In the genomic region with DNA sequence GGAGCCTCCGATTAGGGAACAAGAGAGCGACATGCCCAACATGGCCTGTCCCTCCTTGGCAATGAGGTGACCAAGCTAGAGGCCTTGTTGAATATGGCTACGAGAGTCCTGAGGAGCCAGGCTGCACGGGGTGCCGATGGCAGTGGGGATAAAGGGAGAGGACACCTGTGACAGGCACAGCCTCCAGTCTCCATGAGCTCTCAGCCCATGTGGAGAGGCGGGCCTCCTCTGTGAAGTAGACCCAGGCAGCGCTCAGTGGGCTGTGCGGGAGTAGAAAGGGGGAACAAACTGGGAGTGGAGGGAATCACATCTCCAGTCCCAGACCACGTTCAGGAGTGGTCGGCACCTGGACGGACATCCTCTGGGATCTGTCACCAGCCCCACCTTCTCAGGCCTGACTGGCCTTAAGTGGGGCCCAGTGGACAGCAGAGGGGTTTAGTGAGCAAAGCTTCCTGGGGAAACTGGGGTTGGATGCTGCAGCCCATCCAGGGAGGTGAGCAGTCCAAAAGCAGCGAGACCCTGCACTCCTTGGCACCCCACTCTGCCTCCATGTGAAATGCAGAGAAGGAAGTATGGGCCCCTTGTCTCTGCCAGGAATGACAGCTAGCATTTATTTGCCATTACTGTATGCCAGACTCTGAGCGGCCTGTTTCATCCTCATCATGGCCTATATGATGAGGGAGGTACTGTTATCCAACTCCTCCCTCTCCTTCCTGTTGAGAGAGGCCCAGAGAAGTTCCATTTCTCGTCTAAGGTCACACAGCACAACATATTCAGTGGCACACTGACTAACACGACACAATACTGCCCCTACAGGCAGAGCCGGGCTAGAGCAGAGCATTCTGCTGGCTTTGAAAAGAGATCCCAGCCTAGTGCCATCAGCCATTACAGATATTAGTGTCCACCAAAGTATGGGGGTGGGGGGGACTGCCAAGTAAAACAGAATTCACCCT, we compare ENCODE assay signal across 9 cellular contexts. TPM values are rescaled to one million over a fixed set of nuclear protein-coding genes. Genes with fewer than 3 reads are reported as not detected.
DNase-seq lines count a peak whose midpoint lies in the region; ATAC-seq and TF ChIP-seq lines count a peak whose summit lies in the region.
"Had no signal": no experiment of that assay in that cellular context is flagged by ENCODE, and none has a peak within 500 bp of the region (broad histone marks: within the 10 kb centered on the region; RNA-seq: fewer than 3 reads in every experiment).

No MANE protein-coding gene starts in this region.

- H3K27me3 ChIP-seq in GM06990 (replicated peaks; ENCODE audit: control insufficient read depth, insufficient read depth, low read length) (no peaks in the 10 kb centered on the region; the same call in 1 of the 2 replicates), right atrium auricular region (no peaks in the 10 kb centered on the region)

- TF ChIP-seq RAD21 in Ishikawa (IDR thresholded peaks at IDR 0.05; ENCODE audit: low read depth): peak; percentile 83

- no peaks in the 10 kb centered on the region for H3K9me3 Mint-ChIP-seq in activated naive CD8-positive, alpha-beta T cell treated with anti-CD3 and anti-CD28 coated beads, Interleukin-2, amount 50 U/mL, for 24 hours

- H3K4me3 ChIP-seq in GM06990 (replicated peaks; ENCODE audit: low read depth, low read length) (no peak overlapping the region), right atrium auricular region (no peak overlapping the region)

- H3K4me1 ChIP-seq in right atrium auricular region: peaks cover 0 to 36% of the 10 kb centered on the region in 2 donors

- no peak for TF ChIP-seq EP300 in Ishikawa (IDR thresholded peaks at IDR 0.05; ENCODE audit: borderline replicate concordance)

- no peaks in the 10 kb centered on the region for H3K9me3 ChIP-seq in right atrium auricular region

- ATAC-seq in SK-N-SH treated with all-trans-retinoic acid at 6 μM for 48 hours: peak; percentile 75
- ATAC-seq in activated naive CD8-positive, alpha-beta T cell treated with anti-CD3 and anti-CD28 coated beads, Interleukin-2, amount 50 U/mL, for 24 hours: peak; percentile 85
- no peak for ATAC-seq in HG02642 (IDR thresholded peaks at IDR 0.05; ENCODE audit: poor library complexity, unreplicated experiment)
- ATAC-seq in HG03469 (IDR thresholded peaks at IDR 0.05; ENCODE audit: unreplicated experiment): no peak

- H3K36me3 Mint-ChIP-seq in activated naive CD8-positive, alpha-beta T cell treated with anti-CD3 and anti-CD28 coated beads, Interleukin-2, amount 50 U/mL, for 24 hours (ENCODE audit: low read depth): no peaks in the 10 kb centered on the region

- H3K36me3 ChIP-seq in GM06990 (ENCODE audit: control insufficient read depth, insufficient read depth, low read length): no peaks in the 10 kb centered on the region
- H3K36me3 ChIP-seq in right atrium auricular region: no peaks in the 10 kb centered on the region

- H3K27me3 Mint-ChIP-seq in activated naive CD8-positive, alpha-beta T cell treated with anti-CD3 and anti-CD28 coated beads, Interleukin-2, amount 50 U/mL, for 24 hours: peaks cover 16% of the 10 kb centered on the region

- H3K4me3 Mint-ChIP-seq in activated naive CD8-positive, alpha-beta T cell treated with anti-CD3 and anti-CD28 coated beads, Interleukin-2, amount 50 U/mL, for 24 hours: no peak overlapping the region

- H3K27ac Mint-ChIP-seq in activated naive CD8-positive, alpha-beta T cell treated with anti-CD3 and anti-CD28 coated beads, Interleukin-2, amount 50 U/mL, for 24 hours: no peak overlapping the region

- peaks cover 5% of the 10 kb centered on the region for H3K4me1 Mint-ChIP-seq in activated naive CD8-positive, alpha-beta T cell treated with anti-CD3 and anti-CD28 coated beads, Interleukin-2, amount 50 U/mL, for 24 hours

- H3K27ac ChIP-seq in right atrium auricular region: peak overlapping the region in 1 of 2 donors; percentile 68
- H3K27ac ChIP-seq: epithelial cell of prostate had no signal

- DNase-seq in GM06990 (ENCODE audit: extremely low read depth, insufficient read length) (no peak), right atrium auricular region (ENCODE audit: low spot score) (peak; percentile 82), retina (peak; percentile 72)
- DNase-seq in activated naive CD8-positive, alpha-beta T cell treated with anti-CD3 and anti-CD28 coated beads, Interleukin-2, amount 50 U/mL, for 24 hours: peak; percentile 75

- peak; percentile 87 for TF ChIP-seq CTCF in GM06990 (IDR thresholded peaks at IDR 0.05; ENCODE audit: insufficient read depth, low read length, poor library complexity, severe bottlenecking)
- TF ChIP-seq CTCF in right atrium auricular region (IDR thresholded peaks at IDR 0.05): peak; percentile 29 to 80

TF ChIP-seq in Ishikawa, 13 proteins besides CTCF, POLR2A, EP300 and RAD21:
- TF ChIP-seq YY1 (IDR thresholded peaks at IDR 0.05; ENCODE audit: low read depth): no peak
- TF ChIP-seq, protein P1, sequence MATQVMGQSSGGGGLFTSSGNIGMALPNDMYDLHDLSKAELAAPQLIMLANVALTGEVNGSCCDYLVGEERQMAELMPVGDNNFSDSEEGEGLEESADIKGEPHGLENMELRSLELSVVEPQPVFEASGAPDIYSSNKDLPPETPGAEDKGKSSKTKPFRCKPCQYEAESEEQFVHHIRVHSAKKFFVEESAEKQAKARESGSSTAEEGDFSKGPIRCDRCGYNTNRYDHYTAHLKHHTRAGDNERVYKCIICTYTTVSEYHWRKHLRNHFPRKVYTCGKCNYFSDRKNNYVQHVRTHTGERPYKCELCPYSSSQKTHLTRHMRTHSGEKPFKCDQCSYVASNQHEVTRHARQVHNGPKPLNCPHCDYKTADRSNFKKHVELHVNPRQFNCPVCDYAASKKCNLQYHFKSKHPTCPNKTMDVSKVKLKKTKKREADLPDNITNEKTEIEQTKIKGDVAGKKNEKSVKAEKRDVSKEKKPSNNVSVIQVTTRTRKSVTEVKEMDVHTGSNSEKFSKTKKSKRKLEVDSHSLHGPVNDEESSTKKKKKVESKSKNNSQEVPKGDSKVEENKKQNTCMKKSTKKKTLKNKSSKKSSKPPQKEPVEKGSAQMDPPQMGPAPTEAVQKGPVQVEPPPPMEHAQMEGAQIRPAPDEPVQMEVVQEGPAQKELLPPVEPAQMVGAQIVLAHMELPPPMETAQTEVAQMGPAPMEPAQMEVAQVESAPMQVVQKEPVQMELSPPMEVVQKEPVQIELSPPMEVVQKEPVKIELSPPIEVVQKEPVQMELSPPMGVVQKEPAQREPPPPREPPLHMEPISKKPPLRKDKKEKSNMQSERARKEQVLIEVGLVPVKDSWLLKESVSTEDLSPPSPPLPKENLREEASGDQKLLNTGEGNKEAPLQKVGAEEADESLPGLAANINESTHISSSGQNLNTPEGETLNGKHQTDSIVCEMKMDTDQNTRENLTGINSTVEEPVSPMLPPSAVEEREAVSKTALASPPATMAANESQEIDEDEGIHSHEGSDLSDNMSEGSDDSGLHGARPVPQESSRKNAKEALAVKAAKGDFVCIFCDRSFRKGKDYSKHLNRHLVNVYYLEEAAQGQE (IDR thresholded peaks at IDR 0.05; ENCODE audit: low read depth): no peak
- no peak for TF ChIP-seq ZBTB7A (IDR thresholded peaks at IDR 0.05; ENCODE audit: low read depth)
- no peak for TF ChIP-seq TAF1 (IDR thresholded peaks at IDR 0.05; ENCODE audit: low read depth)
- no peak for TF ChIP-seq EGR1 (IDR thresholded peaks at IDR 0.05)
TF ChIP-seq in Ishikawa: peak in this region for 0.

TF ChIP-seq in SK-N-SH treated with all-trans-retinoic acid at 6 μM for 48 hours, 23 proteins besides CTCF, POLR2A, EP300 and RAD21 (continues in another document):
- TF ChIP-seq ESRRG (CRISPR knock-in tag; IDR thresholded peaks at IDR 0.05): no peak
- TF ChIP-seq ZNF70 (CRISPR knock-in tag; IDR thresholded peaks at IDR 0.05): no peak
- TF ChIP-seq, protein P2, sequence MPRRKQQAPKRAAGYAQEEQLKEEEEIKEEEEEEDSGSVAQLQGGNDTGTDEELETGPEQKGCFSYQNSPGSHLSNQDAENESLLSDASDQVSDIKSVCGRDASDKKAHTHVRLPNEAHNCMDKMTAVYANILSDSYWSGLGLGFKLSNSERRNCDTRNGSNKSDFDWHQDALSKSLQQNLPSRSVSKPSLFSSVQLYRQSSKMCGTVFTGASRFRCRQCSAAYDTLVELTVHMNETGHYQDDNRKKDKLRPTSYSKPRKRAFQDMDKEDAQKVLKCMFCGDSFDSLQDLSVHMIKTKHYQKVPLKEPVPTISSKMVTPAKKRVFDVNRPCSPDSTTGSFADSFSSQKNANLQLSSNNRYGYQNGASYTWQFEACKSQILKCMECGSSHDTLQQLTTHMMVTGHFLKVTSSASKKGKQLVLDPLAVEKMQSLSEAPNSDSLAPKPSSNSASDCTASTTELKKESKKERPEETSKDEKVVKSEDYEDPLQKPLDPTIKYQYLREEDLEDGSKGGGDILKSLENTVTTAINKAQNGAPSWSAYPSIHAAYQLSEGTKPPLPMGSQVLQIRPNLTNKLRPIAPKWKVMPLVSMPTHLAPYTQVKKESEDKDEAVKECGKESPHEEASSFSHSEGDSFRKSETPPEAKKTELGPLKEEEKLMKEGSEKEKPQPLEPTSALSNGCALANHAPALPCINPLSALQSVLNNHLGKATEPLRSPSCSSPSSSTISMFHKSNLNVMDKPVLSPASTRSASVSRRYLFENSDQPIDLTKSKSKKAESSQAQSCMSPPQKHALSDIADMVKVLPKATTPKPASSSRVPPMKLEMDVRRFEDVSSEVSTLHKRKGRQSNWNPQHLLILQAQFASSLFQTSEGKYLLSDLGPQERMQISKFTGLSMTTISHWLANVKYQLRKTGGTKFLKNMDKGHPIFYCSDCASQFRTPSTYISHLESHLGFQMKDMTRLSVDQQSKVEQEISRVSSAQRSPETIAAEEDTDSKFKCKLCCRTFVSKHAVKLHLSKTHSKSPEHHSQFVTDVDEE (CRISPR knock-in tag; IDR thresholded peaks at IDR 0.05): no peak
- TF ChIP-seq PPARA (CRISPR knock-in tag; IDR thresholded peaks at IDR 0.05; ENCODE audit: borderline replicate concordance): no peak
- TF ChIP-seq, protein P3, sequence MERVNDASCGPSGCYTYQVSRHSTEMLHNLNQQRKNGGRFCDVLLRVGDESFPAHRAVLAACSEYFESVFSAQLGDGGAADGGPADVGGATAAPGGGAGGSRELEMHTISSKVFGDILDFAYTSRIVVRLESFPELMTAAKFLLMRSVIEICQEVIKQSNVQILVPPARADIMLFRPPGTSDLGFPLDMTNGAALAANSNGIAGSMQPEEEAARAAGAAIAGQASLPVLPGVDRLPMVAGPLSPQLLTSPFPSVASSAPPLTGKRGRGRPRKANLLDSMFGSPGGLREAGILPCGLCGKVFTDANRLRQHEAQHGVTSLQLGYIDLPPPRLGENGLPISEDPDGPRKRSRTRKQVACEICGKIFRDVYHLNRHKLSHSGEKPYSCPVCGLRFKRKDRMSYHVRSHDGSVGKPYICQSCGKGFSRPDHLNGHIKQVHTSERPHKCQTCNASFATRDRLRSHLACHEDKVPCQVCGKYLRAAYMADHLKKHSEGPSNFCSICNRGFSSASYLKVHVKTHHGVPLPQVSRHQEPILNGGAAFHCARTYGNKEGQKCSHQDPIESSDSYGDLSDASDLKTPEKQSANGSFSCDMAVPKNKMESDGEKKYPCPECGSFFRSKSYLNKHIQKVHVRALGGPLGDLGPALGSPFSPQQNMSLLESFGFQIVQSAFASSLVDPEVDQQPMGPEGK (CRISPR knock-in tag; IDR thresholded peaks at IDR 0.05; ENCODE audit: borderline replicate concordance): no peak
- no peak for TF ChIP-seq ZC3H10 (CRISPR knock-in tag; IDR thresholded peaks at IDR 0.05)

RNA-seq across cellular contexts. Expression of a gene that starts 4.5 kb away (rescaled TPM):
- not detected for total RNA-seq in right atrium auricular region

Comparison
In these comparisons a context has a peak if more than half of its experiments do, and no peak if none do; other contexts are left out.
1. ATAC-seq: peak in SK-N-SH treated with all-trans-retinoic acid at 6 μM for 48 hours (single experiment) and activated naive CD8-positive, alpha-beta T cell treated with anti-CD3 and anti-CD28 coated beads, Interleukin-2, amount 50 U/mL, for 24 hours (single experiment); none in HG02642 (single experiment) and HG03469 (single experiment).